37 cellular contexts compared by ENCODE assay signal in the genomic region with DNA sequence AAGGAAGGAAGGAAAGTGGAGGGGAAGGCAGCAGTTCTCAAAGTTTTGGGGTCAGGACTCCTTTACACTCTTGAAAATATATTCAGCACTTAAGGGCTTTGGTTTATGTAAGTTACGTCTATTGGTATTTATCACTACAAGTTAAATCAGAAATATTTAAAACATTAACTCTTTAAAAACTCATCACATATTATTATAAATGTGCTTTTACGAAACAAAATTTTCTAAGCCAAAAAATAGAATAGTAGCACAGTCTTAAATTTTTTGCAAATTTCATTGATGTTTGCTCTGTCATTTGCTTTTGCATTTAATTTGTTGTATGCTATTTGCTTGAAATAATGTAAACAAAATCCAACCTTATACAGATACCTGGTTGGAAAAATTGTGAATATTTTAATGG.
"Had no signal": no experiment of that assay in that cellular context is flagged by ENCODE, and none has a peak within 500 bp of the region (broad histone marks: within the 10 kb centered on the region; RNA-seq: fewer than 3 reads in every experiment).

No MANE protein-coding gene starts in this region.

- H3K4me3 ChIP-seq: ascending aorta, breast epithelium, cardiac muscle cell, coronary artery, dorsolateral prefrontal cortex, esophagus muscularis mucosa, gastrocnemius medialis, heart left ventricle had no signal

- H3K9me3 Mint-ChIP-seq: activated CD4-positive, alpha-beta memory T cell treated with anti-CD3 and anti-CD28 coated beads for 36 hours; activated CD4-positive, alpha-beta T cell treated with anti-CD3 and anti-CD28 coated beads, Interleukin-2, amount 10 ng/mL, durations not matched to agents 24 days and 14 days; activated naive CD4-positive, alpha-beta T cell treated with anti-CD3 and anti-CD28 coated beads, Interleukin-2, amount 10 ng/mL, durations not matched to agents 7 days and 5 days; activated naive CD8-positive, alpha-beta T cell treated with anti-CD3 and anti-CD28 coated beads for 36 hours; activated T-helper 1 cell treated with anti-CD3 and anti-CD28 coated beads, Interleukin-12 subunit alpha, Interleukin-12 subunit beta, Interleukin-2, Interleukin-4 antibody, amounts not matched to agents 30 ng/mL and 10 ng/mL and 1 ng/mL, durations not matched to agents 14 hours and 24 hours and 36 hours; activated T-helper 2 cell treated with anti-CD3 and anti-CD28 coated beads, Interferon-gamma antibody, Interleukin-2, Interleukin-4, amounts not matched to agents 10 μg/mL and 5 μg/mL and 100 μg/mL, durations not matched to agents 14 hours and 24 hours and 36 hours; brain; dendritic cell treated with granulocyte-macrophage colony-stimulating factor and Interleukin-4, amounts not matched to agents 40 ng/mL and 50 ng/mL, for 4 days; T-helper 2 cell treated with Interferon-gamma antibody and Interleukin-4, amounts not matched to agents 5 μg/mL and 100 μg/mL, for 36 hours had no signal

- H3K27me3 Mint-ChIP-seq: activated CD4-positive, alpha-beta memory T cell treated with anti-CD3 and anti-CD28 coated beads for 36 hours; activated CD4-positive, alpha-beta T cell treated with anti-CD3 and anti-CD28 coated beads for 36 hours; activated CD4-positive, alpha-beta T cell treated with anti-CD3 and anti-CD28 coated beads, Interleukin-2, amount 10 ng/mL, durations not matched to agents 24 days and 14 days; activated CD8-positive, alpha-beta memory T cell treated with anti-CD3 and anti-CD28 coated beads, Interleukin-2, amount 10 ng/mL, durations not matched to agents 7 days and 5 days; activated naive CD4-positive, alpha-beta T cell treated with anti-CD3 and anti-CD28 coated beads, Interleukin-2, amount 10 ng/mL, durations not matched to agents 7 days and 5 days; activated naive CD8-positive, alpha-beta T cell treated with anti-CD3 and anti-CD28 coated beads for 36 hours; brain; dendritic cell treated with granulocyte-macrophage colony-stimulating factor and Interleukin-4, amounts not matched to agents 40 ng/mL and 50 ng/mL, for 4 days; T-helper 17 cell had no signal

- H3K27me3 ChIP-seq: ascending aorta, breast epithelium, cardiac muscle cell, dorsolateral prefrontal cortex, esophagus muscularis mucosa, foreskin keratinocyte, gastrocnemius medialis, heart left ventricle had no signal

- DNase-seq: activated CD4-positive, alpha-beta memory T cell treated with anti-CD3 and anti-CD28 coated beads for 36 hours; activated CD4-positive, alpha-beta T cell treated with anti-CD3 and anti-CD28 coated beads for 36 hours; activated CD4-positive, alpha-beta T cell treated with anti-CD3 and anti-CD28 coated beads, Interleukin-2, amount 10 ng/mL, durations not matched to agents 24 days and 14 days; activated CD4-positive, CD25-positive, alpha-beta regulatory T cell; activated CD4-positive, CD25-positive, alpha-beta regulatory T cell treated with anti-CD3 and anti-CD28 coated beads, Interleukin-2, amount 50 U/mL, for 72 hours; activated CD8-positive, alpha-beta memory T cell treated with anti-CD3 and anti-CD28 coated beads, Interleukin-2, amount 10 ng/mL, durations not matched to agents 7 days and 5 days; activated CD8-positive, alpha-beta memory T cell treated with anti-CD3 and anti-CD28 coated beads, Interleukin-2, amount 50 U/mL, for 4 hours; activated CD8-positive, alpha-beta T cell treated with anti-CD3 and anti-CD28 coated beads, Interleukin-2, amount 10 ng/mL, durations not matched to agents 7 days and 5 days; activated gamma-delta T cell; activated naive CD4-positive, alpha-beta T cell; activated naive CD4-positive, alpha-beta T cell treated with anti-CD3 and anti-CD28 coated beads, Interleukin-2, amount 10 ng/mL, durations not matched to agents 7 days and 5 days; activated naive CD8-positive, alpha-beta T cell treated with anti-CD3 and anti-CD28 coated beads for 36 hours; activated T-cell treated with anti-CD3 and anti-CD28 coated beads, Interleukin-2, amount 50 U/mL, for 1 hour; activated T-cell treated with anti-CD3 and anti-CD28 coated beads, Interleukin-2, amount 50 U/mL, for 48 hours; central memory CD4-positive, alpha-beta T cell; cerebellar nuclear complex; dorsolateral prefrontal cortex; effector memory CD4-positive, alpha-beta T cell; erythroblast; foreskin keratinocyte; gastrocnemius medialis; glutamatergic neuron; heart left ventricle; T-helper 1 cell; T-helper 17 cell; T1000; WERI-Rb-1 had no signal

- H3K27ac Mint-ChIP-seq: activated CD4-positive, alpha-beta memory T cell treated with anti-CD3 and anti-CD28 coated beads for 36 hours; activated CD4-positive, alpha-beta T cell treated with anti-CD3 and anti-CD28 coated beads for 36 hours; activated CD4-positive, alpha-beta T cell treated with anti-CD3 and anti-CD28 coated beads, Interleukin-2, amount 10 ng/mL, durations not matched to agents 24 days and 14 days; activated CD8-positive, alpha-beta memory T cell treated with anti-CD3 and anti-CD28 coated beads, Interleukin-2, amount 10 ng/mL, durations not matched to agents 7 days and 5 days; activated CD8-positive, alpha-beta T cell treated with anti-CD3 and anti-CD28 coated beads, Interleukin-2, amount 10 ng/mL, durations not matched to agents 7 days and 5 days; activated naive CD4-positive, alpha-beta T cell treated with anti-CD3 and anti-CD28 coated beads, Interleukin-2, amount 10 ng/mL, durations not matched to agents 7 days and 5 days; activated naive CD8-positive, alpha-beta T cell treated with anti-CD3 and anti-CD28 coated beads for 36 hours; activated T-helper 1 cell treated with anti-CD3 and anti-CD28 coated beads, Interleukin-12 subunit alpha, Interleukin-12 subunit beta, Interleukin-2, Interleukin-4 antibody, amounts not matched to agents 30 ng/mL and 10 ng/mL and 1 ng/mL, durations not matched to agents 14 hours and 24 hours and 36 hours; activated T-helper 2 cell treated with anti-CD3 and anti-CD28 coated beads, Interferon-gamma antibody, Interleukin-2, Interleukin-4, amounts not matched to agents 10 μg/mL and 5 μg/mL and 100 μg/mL, durations not matched to agents 14 hours and 24 hours and 36 hours; brain; dendritic cell treated with granulocyte-macrophage colony-stimulating factor and Interleukin-4, amounts not matched to agents 40 ng/mL and 50 ng/mL, for 4 days; T-helper 2 cell treated with Interferon-gamma antibody and Interleukin-4, amounts not matched to agents 5 μg/mL and 100 μg/mL, for 36 hours had no signal

- H3K36me3 ChIP-seq: breast epithelium, gastrocnemius medialis had no signal

- H3K9me3 ChIP-seq: ascending aorta, breast epithelium, esophagus muscularis mucosa, gastrocnemius medialis, heart left ventricle had no signal

- H3K4me3 Mint-ChIP-seq: activated CD4-positive, alpha-beta memory T cell treated with anti-CD3 and anti-CD28 coated beads for 36 hours; activated CD4-positive, alpha-beta T cell treated with anti-CD3 and anti-CD28 coated beads for 36 hours; activated CD4-positive, alpha-beta T cell treated with anti-CD3 and anti-CD28 coated beads, Interleukin-2, amount 10 ng/mL, durations not matched to agents 24 days and 14 days; activated CD8-positive, alpha-beta memory T cell treated with anti-CD3 and anti-CD28 coated beads, Interleukin-2, amount 10 ng/mL, durations not matched to agents 7 days and 5 days; activated CD8-positive, alpha-beta T cell treated with anti-CD3 and anti-CD28 coated beads, Interleukin-2, amount 10 ng/mL, durations not matched to agents 7 days and 5 days; activated naive CD4-positive, alpha-beta T cell treated with anti-CD3 and anti-CD28 coated beads, Interleukin-2, amount 10 ng/mL, durations not matched to agents 7 days and 5 days; activated naive CD8-positive, alpha-beta T cell treated with anti-CD3 and anti-CD28 coated beads for 36 hours; activated T-helper 1 cell treated with anti-CD3 and anti-CD28 coated beads, Interleukin-12 subunit alpha, Interleukin-12 subunit beta, Interleukin-2, Interleukin-4 antibody, amounts not matched to agents 30 ng/mL and 10 ng/mL and 1 ng/mL, durations not matched to agents 14 hours and 24 hours and 36 hours; dendritic cell treated with granulocyte-macrophage colony-stimulating factor and Interleukin-4, amounts not matched to agents 40 ng/mL and 50 ng/mL, for 4 days; T-helper 17 cell; T-helper 2 cell treated with Interferon-gamma antibody and Interleukin-4, amounts not matched to agents 5 μg/mL and 100 μg/mL, for 36 hours had no signal

- H3K27ac ChIP-seq: ascending aorta, breast epithelium, cardiac muscle cell, coronary artery, dorsolateral prefrontal cortex, esophagus muscularis mucosa, foreskin keratinocyte, gastrocnemius medialis, heart left ventricle, WERI-Rb-1 had no signal

- ATAC-seq: activated CD4-positive, alpha-beta T cell treated with anti-CD3 and anti-CD28 coated beads for 36 hours; activated CD8-positive, alpha-beta memory T cell treated with anti-CD3 and anti-CD28 coated beads, Interleukin-2, amount 10 ng/mL, durations not matched to agents 7 days and 5 days; activated CD8-positive, alpha-beta T cell treated with anti-CD3 and anti-CD28 coated beads, Interleukin-2, amount 10 ng/mL, durations not matched to agents 7 days and 5 days; foreskin keratinocyte; gastrocnemius medialis; heart left ventricle; T-helper 17 cell had no signal
